1 cellular context compared by ENCODE assay signal in genomic region chr12:106157802-106158201, GRCh38.
TF ChIP-seq lines count a peak whose summit lies in the region.

No MANE protein-coding gene starts in this region.

TF ChIP-seq in IMR-90, 13 proteins besides CTCF, POLR2A, EP300 and RAD21:
- TF ChIP-seq SMC3 (IDR thresholded peaks at IDR 0.05; ENCODE audit: low read depth, low read length) (no peak), RCOR1 (IDR thresholded peaks at IDR 0.05; ENCODE audit: insufficient replicate concordance, low read length) (no peak)
